Comparison of ENCODE assay signal across 18 cellular contexts in the genomic region with DNA sequence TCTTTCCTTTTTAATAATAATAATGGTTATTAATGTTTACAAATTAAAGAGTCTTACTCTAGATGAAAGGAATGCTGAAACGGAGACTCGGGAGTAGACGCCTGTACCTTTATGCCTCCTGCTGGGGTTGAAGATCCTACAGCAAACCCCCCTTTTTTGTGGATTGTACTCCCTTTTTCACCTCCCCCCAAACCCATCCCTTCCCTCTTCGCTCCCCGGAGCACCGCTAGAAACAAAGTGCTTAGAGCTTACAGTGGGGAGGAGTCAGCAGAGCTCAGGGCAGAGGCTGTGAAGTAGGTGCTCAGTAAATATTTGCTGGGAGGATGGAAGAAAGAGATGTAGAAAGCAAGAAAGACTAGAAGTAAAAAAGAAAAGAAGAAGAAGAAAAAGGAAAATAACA.
DNase-seq lines count a peak whose midpoint lies in the region; ATAC-seq and TF ChIP-seq lines count a peak whose summit lies in the region.
"Had no signal": no experiment of that assay in that cellular context is flagged by ENCODE, and none has a peak within 500 bp of the region (broad histone marks: within the 10 kb centered on the region; RNA-seq: fewer than 3 reads in every experiment).

No MANE protein-coding gene starts in this region.

- no peak overlapping the region for H3K27ac Mint-ChIP-seq in H9
- H3K27ac Mint-ChIP-seq in WTC11 = no peak overlapping the region
- H3K27ac Mint-ChIP-seq in naive thymus-derived CD8-positive, alpha-beta T cell = no peak overlapping the region

- no peaks in the 10 kb centered on the region for H3K4me1 ChIP-seq in H9 (ENCODE audit: insufficient read depth, low read length)
- H3K4me1 ChIP-seq: SJCRH30 had no signal

- no CpG with 5 or more reads among the region's 6 CpGs for WGBS in H9 (ENCODE audit: extremely low coverage, insufficient read length, low lambda C conversion rate)

- no peak overlapping the region for H2BK120ac ChIP-seq in H9 (ENCODE audit: low read depth, low read length, poor library complexity, severe bottlenecking)

- H2BK5ac ChIP-seq in H9 (ENCODE audit: insufficient read length, low read length) = no peak overlapping the region

- no peak overlapping the region for H2BK15ac ChIP-seq in H9 (ENCODE audit: low read depth, low read length)

- H3K36me3 Mint-ChIP-seq in H9 (ENCODE audit: insufficient read depth in 1 of 3, low read depth in 3 of 3) (peaks cover 0 to 4% (median 0%) of the 10 kb centered on the region in 3 experiments; a peak in 1 of 7 replicates), WTC11 (no peaks in the 10 kb centered on the region)
- H3K36me3 Mint-ChIP-seq in naive thymus-derived CD8-positive, alpha-beta T cell = no peaks in the 10 kb centered on the region
- H3K36me3 Mint-ChIP-seq: CD8-positive, alpha-beta memory T cell had no signal

- no peaks in the 10 kb centered on the region for H3K9me3 ChIP-seq in H9 (ENCODE audit: control insufficient read depth, low read depth, low read length)
- H3K9me3 ChIP-seq: SJCRH30 had no signal

- ATAC-seq in WTC11 = peak; percentile 71
- ATAC-seq in naive thymus-derived CD8-positive, alpha-beta T cell = no peak

- H3K18ac ChIP-seq in H9 (ENCODE audit: insufficient read length, low read depth, low read length) = no peak overlapping the region

- H3K27me3 Mint-ChIP-seq in H9 (ENCODE audit: low read depth) (peaks cover 15% of the 10 kb centered on the region), WTC11 (ENCODE audit: low read depth) (no peaks in the 10 kb centered on the region; the same call in 1 of the 2 replicates)
- H3K27me3 Mint-ChIP-seq in naive thymus-derived CD8-positive, alpha-beta T cell = peaks cover 3 to 32% (median 4%) of the 10 kb centered on the region in 5 donors

- peaks cover 32 to 43% of the 10 kb centered on the region in 2 experiments for H3K4me1 Mint-ChIP-seq in H9
- peaks cover 44% of the 10 kb centered on the region for H3K4me1 Mint-ChIP-seq in WTC11
- H3K4me1 Mint-ChIP-seq in naive thymus-derived CD8-positive, alpha-beta T cell = no peaks in the 10 kb centered on the region

- H3K79me1 ChIP-seq in H9 (ENCODE audit: insufficient read depth, low read depth, low read length, poor library complexity, severe bottlenecking) = no peaks in the 10 kb centered on the region

- CTCF ChIA-PET in WTC11 (lab: Charles Lee) = interaction anchor here (0.8 to 1.0 kb wide), 3 partner anchors 44 to 73 kb away, joined by 3 to 5 read pairs (median 4); no protein-coding TSS in a partner anchor

- H3T11ph ChIP-seq in H9 (ENCODE audit: low read length) = no peak overlapping the region

- H4K20me1 ChIP-seq in H9 (ENCODE audit: control insufficient read depth, insufficient read depth, insufficient read length) = no peaks in the 10 kb centered on the region

- no peak overlapping the region for H4K91ac ChIP-seq in H9 (ENCODE audit: insufficient read length, low read depth, low read length)

- H2BK12ac ChIP-seq in H9 (ENCODE audit: insufficient read length, low read depth, low read length) = no peak overlapping the region

- no peak overlapping the region for H2BK20ac ChIP-seq in H9 (ENCODE audit: low read depth, low read length, poor library complexity, severe bottlenecking)

- no peak overlapping the region for H3K27ac ChIP-seq in H9 (ENCODE audit: insufficient read length, low read depth, low read length)
- H3K27ac ChIP-seq: PC-9, SJCRH30 had no signal

- no peak overlapping the region for H3K9ac ChIP-seq in H9 (ENCODE audit: extremely low read depth, insufficient read length, low read length)

- no peaks in the 10 kb centered on the region for H3K23me2 ChIP-seq in H9 (ENCODE audit: insufficient read length, low read depth, low read length, poor library complexity, severe bottlenecking)

- H4K8ac ChIP-seq in H9 (replicated peaks; ENCODE audit: insufficient read length, low read depth, low read length) = no peak overlapping the region

- H3K4me3 Mint-ChIP-seq in H9 (no peak overlapping the region), WTC11 (no peak overlapping the region)
- no peak overlapping the region for H3K4me3 Mint-ChIP-seq in naive thymus-derived CD8-positive, alpha-beta T cell
- H3K4me3 Mint-ChIP-seq: CD8-positive, alpha-beta memory T cell had no signal

- no peaks in the 10 kb centered on the region; a peak in 1 of 5 replicates for H3K9me3 Mint-ChIP-seq in H9
- H3K9me3 Mint-ChIP-seq in WTC11 = no peaks in the 10 kb centered on the region
- peaks cover 0 to 2% (median 0%) of the 10 kb centered on the region in 9 donors for H3K9me3 Mint-ChIP-seq in naive thymus-derived CD8-positive, alpha-beta T cell
- H3K9me3 Mint-ChIP-seq: CD8-positive, alpha-beta memory T cell had no signal

- H3K27me3 ChIP-seq in H9 (ENCODE audit: insufficient read depth, low read length) = no peaks in the 10 kb centered on the region
- H3K27me3 ChIP-seq: SJCRH30 had no signal

- no peak overlapping the region for H3K14ac ChIP-seq in H9 (ENCODE audit: insufficient read depth, low read length)

- no peak for TF ChIP-seq CTCF in H9 (conservative IDR thresholded peaks at IDR 0.05)
- no peak for TF ChIP-seq CTCF in WTC11 (IDR thresholded peaks at IDR 0.05)

- no peak overlapping the region for H2AK5ac ChIP-seq in H9 (ENCODE audit: insufficient read length, low read length)

- DNase-seq in NCI-H2227 (lab: John Stamatoyannopoulos, UW; ENCODE audit: unreplicated experiment) (peak; percentile 12), NCI-H2227 treated with DMSO at 0.1 percent for 48 hours (lab: John Stamatoyannopoulos, UW) (no peak), H9 (no peak), WTC11 (ENCODE audit: low spot score) (no peak), NCI-H1436 treated with DMSO at 0.1 percent for 48 hours (lab: John Stamatoyannopoulos, UW) (no peak)
- no peak for DNase-seq in activated T-cell treated with anti-CD3 and anti-CD28 coated beads, Interleukin-2, amount 50 U/mL, for 48 hours
- DNase-seq in naive thymus-derived CD8-positive, alpha-beta T cell = no peak
- DNase-seq: ACHN; C1 segment of cervical spinal cord; CD8-positive, alpha-beta memory T cell; GF-D8; H7; KG1; MV-4-11; NCI-H1694 treated with DMSO at 0.1 percent for 48 hours; NCI-H2107; PC-9; SJCRH30 had no signal

- no peak overlapping the region for H2AFZ ChIP-seq in H9 (ENCODE audit: low read length)
- H2AFZ ChIP-seq: PC-9 had no signal

- H3K79me2 ChIP-seq in H9 (ENCODE audit: insufficient read depth, low read length) = no peaks in the 10 kb centered on the region

- no peak overlapping the region for H3K4ac ChIP-seq in H9 (ENCODE audit: low read depth, low read length)

- peak overlapping the region; percentile 20 for H3K4me2 ChIP-seq in H9 (ENCODE audit: insufficient read depth, insufficient read length, low read length)
- H3K4me2 ChIP-seq: PC-9 had no signal

- POLR2A ChIA-PET in WTC11 (lab: Charles Lee) = no interaction called here
- POLR2A ChIA-PET in naive thymus-derived CD8-positive, alpha-beta T cell (lab: Charles Lee) = no interaction called here

- no peak overlapping the region for H4K5ac ChIP-seq in H9 (ENCODE audit: insufficient read length, low read depth, low read length)

- no peak overlapping the region for H3K23ac ChIP-seq in H9 (ENCODE audit: insufficient read length, low read depth, low read length)

- H3K56ac ChIP-seq in H9 (ENCODE audit: insufficient read length, low read depth, low read length) = no peak overlapping the region

TF ChIP-seq in WTC11, 78 proteins besides CTCF, POLR2A, EP300 and RAD21:
- TF ChIP-seq ZNF121 (CRISPR knock-in tag; IDR thresholded peaks at IDR 0.05) (no peak), OVOL2 (CRISPR knock-in tag; IDR thresholded peaks at IDR 0.05; ENCODE audit: borderline replicate concordance) (no peak), FOXK1 (CRISPR knock-in tag; IDR thresholded peaks at IDR 0.05) (no peak), ZNF263 (CRISPR knock-in tag; IDR thresholded peaks at IDR 0.05; ENCODE audit: low read depth) (peak; percentile 90)
TF ChIP-seq in WTC11: peak in this region for 1.
